In the genomic region with DNA sequence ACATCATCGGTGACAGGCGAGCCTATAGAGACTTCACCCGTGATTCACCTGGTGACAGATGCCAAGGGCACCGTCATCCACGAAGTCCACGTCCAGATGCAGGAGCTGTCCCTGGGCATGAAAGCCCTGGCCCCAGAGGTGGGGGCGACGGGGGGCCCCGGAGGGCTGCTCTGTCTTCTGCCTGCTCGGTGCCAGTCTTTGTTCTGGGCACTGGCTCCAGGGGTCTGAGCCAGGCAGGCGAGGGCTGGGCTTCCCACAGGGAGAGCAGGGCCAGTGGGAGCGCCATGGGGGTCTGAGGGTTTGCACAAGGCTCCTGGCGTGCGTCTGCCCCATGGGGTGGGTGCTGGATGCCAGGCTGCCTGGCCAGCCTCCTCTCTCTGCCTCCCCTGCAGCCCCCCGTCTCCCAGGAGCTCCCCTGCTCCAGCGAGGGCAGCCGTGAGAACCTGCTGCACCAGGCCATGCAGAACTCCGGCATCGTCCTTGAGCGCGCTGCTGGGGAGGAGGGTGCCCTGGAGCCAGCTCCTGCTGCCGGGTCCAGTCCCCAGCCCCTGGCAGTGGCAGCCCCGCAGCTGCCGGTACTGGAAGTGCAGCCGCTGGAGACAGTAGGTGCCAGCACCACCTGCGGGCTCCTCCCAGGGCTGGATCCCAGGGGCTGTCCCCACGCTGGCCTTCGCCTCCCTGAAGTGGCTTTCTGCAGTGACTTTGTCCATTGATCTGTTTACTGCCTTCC, we compare ENCODE assay signal across 16 cellular contexts.
"Had no signal": no experiment of that assay in that cellular context is flagged by ENCODE, and none has a peak within 500 bp of the region (broad histone marks: within the 10 kb centered on the region; RNA-seq: fewer than 3 reads in every experiment).

No MANE protein-coding gene starts in this region.

- H3K4me3 ChIP-seq: dorsolateral prefrontal cortex, gastrocnemius medialis, heart right ventricle, left lung, lower lobe of right lung, ovary, uterus had no signal

- DNase-seq: cortex of kidney; dorsolateral prefrontal cortex; effector CD8-positive, alpha-beta T cell; gastrocnemius medialis; heart right ventricle; islet precursor cell; lower lobe of right lung; natural killer cell; nucleus accumbens; ovary; right cardiac atrium; small intestine; stimulated activated CD4-positive, alpha-beta T cell treated with anti-CD3 and anti-CD28 coated beads, Interleukin-12 subunit alpha, Interleukin-12 subunit beta, amount 100 ng/mL, for 4 hours; stimulated activated naive CD4-positive, alpha-beta T cell; uterus had no signal

- H3K9me3 ChIP-seq: gastrocnemius medialis, heart right ventricle, left lung, lower lobe of right lung, uterus had no signal

- H3K27ac ChIP-seq: dorsolateral prefrontal cortex, gastrocnemius medialis, heart right ventricle, left lung, lower lobe of right lung, ovary, uterus had no signal

- FAIRE-seq: small intestine had no signal

- H3K27me3 ChIP-seq: dorsolateral prefrontal cortex, ovary had no signal

- H3K36me3 ChIP-seq: ovary, uterus had no signal
